21 cellular contexts compared by ENCODE assay signal in the genomic region with DNA sequence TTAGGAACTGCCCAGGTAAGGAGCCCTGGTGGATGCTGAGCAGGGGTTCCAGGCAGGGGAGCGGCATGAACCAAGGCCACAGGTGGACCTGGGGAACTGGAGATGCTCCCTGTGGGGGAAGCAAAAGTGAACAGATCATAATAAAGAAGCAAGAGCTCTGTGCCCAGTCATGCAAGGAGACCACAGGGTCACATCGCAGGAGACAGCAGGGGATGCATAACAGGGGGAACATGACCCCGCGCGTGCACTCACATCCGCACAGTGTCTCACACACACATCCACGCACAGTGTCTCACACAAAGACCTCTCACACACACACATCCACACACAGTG.
DNase-seq lines count a peak whose midpoint lies in the region; ATAC-seq lines count a peak whose summit lies in the region.
"Had no signal": no experiment of that assay in that cellular context is flagged by ENCODE, and none has a peak within 500 bp of the region (broad histone marks: within the 10 kb centered on the region; RNA-seq: fewer than 3 reads in every experiment).

No MANE protein-coding gene starts in this region.

- no peaks in the 10 kb centered on the region for H3K36me3 Mint-ChIP-seq in activated CD8-positive, alpha-beta memory T cell treated with anti-CD3 and anti-CD28 coated beads, Interleukin-2, amount 10 ng/mL, durations not matched to agents 7 days and 5 days
- H3K36me3 Mint-ChIP-seq in naive thymus-derived CD4-positive, alpha-beta T cell: no peaks in the 10 kb centered on the region
- H3K36me3 Mint-ChIP-seq in stimulated activated memory B cell treated with anti-CD40 and anti-IgM and Interleukin-4, amounts not matched to agents 10 μg/mL and 1 μg/mL and 100 μg/mL, for 72 hours: no peaks in the 10 kb centered on the region

- no peaks in the 10 kb centered on the region for H3K36me3 ChIP-seq in naive thymus-derived CD4-positive, alpha-beta T cell (ENCODE audit: control insufficient read depth in 2 of 3, insufficient read depth in 3 of 3, low read length in 3 of 3)
- H3K36me3 ChIP-seq in HAP-1 (replicated peaks): no peaks in the 10 kb centered on the region

- POLR2A ChIA-PET in naive thymus-derived CD4-positive, alpha-beta T cell (lab: Charles Lee): no interaction called here

- H3K4me3 ChIP-seq in naive thymus-derived CD4-positive, alpha-beta T cell (ENCODE audit: low read length): no peak overlapping the region
- H3K4me3 ChIP-seq in HAP-1: no peak overlapping the region
- H3K4me3 ChIP-seq: GM23338 had no signal

- no peaks in the 10 kb centered on the region for H3K4me1 ChIP-seq in naive thymus-derived CD4-positive, alpha-beta T cell (ENCODE audit: control insufficient read depth in 2 of 2, insufficient read depth in 2 of 2, low read length in 2 of 2)
- no peaks in the 10 kb centered on the region for H3K4me1 ChIP-seq in HAP-1

- ATAC-seq in activated CD8-positive, alpha-beta memory T cell treated with anti-CD3 and anti-CD28 coated beads, Interleukin-2, amount 10 ng/mL, durations not matched to agents 7 days and 5 days: no peak
- peak; percentile 6 for ATAC-seq in naive thymus-derived CD4-positive, alpha-beta T cell
- ATAC-seq in stimulated activated memory B cell treated with anti-CD40 and anti-IgM and Interleukin-4, amounts not matched to agents 10 μg/mL and 1 μg/mL and 100 μg/mL, for 72 hours: peak; percentile 21
- ATAC-seq in GM18868 (IDR thresholded peaks at IDR 0.05; ENCODE audit: unreplicated experiment): no peak
- ATAC-seq: GM23338, Panc1 had no signal

- no peaks in the 10 kb centered on the region for H3K27me3 Mint-ChIP-seq in activated CD8-positive, alpha-beta memory T cell treated with anti-CD3 and anti-CD28 coated beads, Interleukin-2, amount 10 ng/mL, durations not matched to agents 7 days and 5 days
- peaks cover 0 to 4% (median 0%) of the 10 kb centered on the region in 5 donors for H3K27me3 Mint-ChIP-seq in naive thymus-derived CD4-positive, alpha-beta T cell
- no peaks in the 10 kb centered on the region for H3K27me3 Mint-ChIP-seq in stimulated activated memory B cell treated with anti-CD40 and anti-IgM and Interleukin-4, amounts not matched to agents 10 μg/mL and 1 μg/mL and 100 μg/mL, for 72 hours
- H3K27me3 Mint-ChIP-seq: B cell had no signal

- H3K27ac Mint-ChIP-seq in activated CD8-positive, alpha-beta memory T cell treated with anti-CD3 and anti-CD28 coated beads, Interleukin-2, amount 10 ng/mL, durations not matched to agents 7 days and 5 days: no peak overlapping the region
- no peak overlapping the region for H3K27ac Mint-ChIP-seq in naive thymus-derived CD4-positive, alpha-beta T cell
- no peak overlapping the region for H3K27ac Mint-ChIP-seq in stimulated activated memory B cell treated with anti-CD40 and anti-IgM and Interleukin-4, amounts not matched to agents 10 μg/mL and 1 μg/mL and 100 μg/mL, for 72 hours
- H3K27ac Mint-ChIP-seq: B cell, GM23338 had no signal

- in situ Hi-C loops in HAP-1 (cut with MboI; ENCODE audit: low sequenced_read_pairs): no loop called here

- no peak overlapping the region for H3K4me3 Mint-ChIP-seq in activated CD8-positive, alpha-beta memory T cell treated with anti-CD3 and anti-CD28 coated beads, Interleukin-2, amount 10 ng/mL, durations not matched to agents 7 days and 5 days
- no peak overlapping the region for H3K4me3 Mint-ChIP-seq in naive thymus-derived CD4-positive, alpha-beta T cell
- H3K4me3 Mint-ChIP-seq in stimulated activated memory B cell treated with anti-CD40 and anti-IgM and Interleukin-4, amounts not matched to agents 10 μg/mL and 1 μg/mL and 100 μg/mL, for 72 hours: no peak overlapping the region
- H3K4me3 Mint-ChIP-seq: B cell, GM23338 had no signal

- DNase-seq in NCI-H2171 treated with DMSO at 0.1 percent for 48 hours (lab: John Stamatoyannopoulos, UW): peak; percentile 15
- DNase-seq in NCI-H2171 (lab: John Stamatoyannopoulos, UW): no peak
- peak; percentile 29 for DNase-seq in activated CD8-positive, alpha-beta memory T cell treated with anti-CD3 and anti-CD28 coated beads, Interleukin-2, amount 10 ng/mL, durations not matched to agents 7 days and 5 days
- no peak for DNase-seq in naive thymus-derived CD4-positive, alpha-beta T cell
- DNase-seq in hepatic stellate cell (ENCODE audit: low spot score): no peak
- DNase-seq in HAP-1 (ENCODE audit: low spot score in 2 of 2): no peak
- DNase-seq: DMS153, MV-4-11, NCI-H1105, NCI-H146, NCI-H1930, NCI-H2107, NCI-H2227 treated with DMSO at 0.1 percent for 48 hours, NCI-H69, SHP77 had no signal

- H3K4me1 Mint-ChIP-seq in activated CD8-positive, alpha-beta memory T cell treated with anti-CD3 and anti-CD28 coated beads, Interleukin-2, amount 10 ng/mL, durations not matched to agents 7 days and 5 days: no peaks in the 10 kb centered on the region
- H3K4me1 Mint-ChIP-seq in naive thymus-derived CD4-positive, alpha-beta T cell: no peaks in the 10 kb centered on the region
- H3K4me1 Mint-ChIP-seq in stimulated activated memory B cell treated with anti-CD40 and anti-IgM and Interleukin-4, amounts not matched to agents 10 μg/mL and 1 μg/mL and 100 μg/mL, for 72 hours: no peaks in the 10 kb centered on the region
- H3K4me1 Mint-ChIP-seq: B cell had no signal

- H3K9me3 Mint-ChIP-seq in activated CD8-positive, alpha-beta memory T cell treated with anti-CD3 and anti-CD28 coated beads, Interleukin-2, amount 10 ng/mL, durations not matched to agents 7 days and 5 days (ENCODE audit: low read depth): peaks cover 10% of the 10 kb centered on the region
- H3K9me3 Mint-ChIP-seq in naive thymus-derived CD4-positive, alpha-beta T cell: peaks cover 0 to 10% (median 0%) of the 10 kb centered on the region in 11 donors
- H3K9me3 Mint-ChIP-seq in stimulated activated memory B cell treated with anti-CD40 and anti-IgM and Interleukin-4, amounts not matched to agents 10 μg/mL and 1 μg/mL and 100 μg/mL, for 72 hours: peaks cover 8% of the 10 kb centered on the region

- intact Hi-C loops in naive thymus-derived CD4-positive, alpha-beta T cell (cut with micrococcal nuclease): no loop called here

- CTCF ChIA-PET in activated CD8-positive, alpha-beta memory T cell treated with anti-CD3 and anti-CD28 coated beads, Interleukin-2, amount 10 ng/mL, durations not matched to agents 7 days and 5 days (lab: Charles Lee): no interaction called here
- CTCF ChIA-PET in naive thymus-derived CD4-positive, alpha-beta T cell (lab: Charles Lee): no interaction called here

- no peaks in the 10 kb centered on the region for H3K27me3 ChIP-seq in naive thymus-derived CD4-positive, alpha-beta T cell (ENCODE audit: control insufficient read depth in 2 of 2, insufficient read depth in 2 of 2, low read length in 2 of 2)
- H3K27me3 ChIP-seq in HAP-1 (ENCODE audit: low read depth): no peaks in the 10 kb centered on the region

- H3K9me3 ChIP-seq in naive thymus-derived CD4-positive, alpha-beta T cell (ENCODE audit: control insufficient read depth in 2 of 3, low read length in 3 of 3): no peaks in the 10 kb centered on the region
- H3K9me3 ChIP-seq in HAP-1: no peaks in the 10 kb centered on the region

- H3K27ac ChIP-seq in naive thymus-derived CD4-positive, alpha-beta T cell (ENCODE audit: low read depth, low read length): no peak overlapping the region
- H3K27ac ChIP-seq: 22Rv1 had no signal

Comparison
In these comparisons a context has a peak if more than half of its experiments do, and no peak if none do; other contexts are left out.
1. DNase-seq: peak in NCI-H2171 treated with DMSO at 0.1 percent for 48 hours (single experiment) and activated CD8-positive, alpha-beta memory T cell treated with anti-CD3 and anti-CD28 coated beads, Interleukin-2, amount 10 ng/mL, durations not matched to agents 7 days and 5 days (single experiment); none in NCI-H2171 (single experiment), naive thymus-derived CD4-positive, alpha-beta T cell (0 of 9), hepatic stellate cell (single experiment) and HAP-1 (0 of 2).
2. ATAC-seq: peak in naive thymus-derived CD4-positive, alpha-beta T cell (single experiment) and stimulated activated memory B cell treated with anti-CD40 and anti-IgM and Interleukin-4, amounts not matched to agents 10 μg/mL and 1 μg/mL and 100 μg/mL, for 72 hours (single experiment); none in activated CD8-positive, alpha-beta memory T cell treated with anti-CD3 and anti-CD28 coated beads, Interleukin-2, amount 10 ng/mL, durations not matched to agents 7 days and 5 days (single experiment) and GM18868 (single experiment).